In genomic region chr10:103227416-103227815, GRCh38 we compare ENCODE assay signal across 25 cellular contexts. TPM values are rescaled to one million over a fixed set of nuclear protein-coding genes. Genes with fewer than 3 reads are reported as not detected.
DNase-seq lines count a peak whose midpoint lies in the region; ATAC-seq and TF ChIP-seq lines count a peak whose summit lies in the region.
"Had no signal": no experiment of that assay in that cellular context is flagged by ENCODE, and none has a peak within 500 bp of the region (broad histone marks: within the 10 kb centered on the region; RNA-seq: fewer than 3 reads in every experiment).

No MANE protein-coding gene starts in this region.

- no TSS peak for BruUV-seq in mammary epithelial cell (replicated peaks; lab: Mats Ljungman, UMichigan)

- no peak for DNase-seq in heart right ventricle
- DNase-seq in Right ventricle myocardium superior: no peak
- DNase-seq in mammary epithelial cell: peak; percentile 80
- DNase-seq in mucosa of descending colon: no peak
- no peak for DNase-seq in aorta
- no peak for DNase-seq in H4 (ENCODE audit: low spot score)
- DNase-seq in UCSD-AML1 (lab: John Stamatoyannopoulos, UW; ENCODE audit: unreplicated experiment): no peak
- no peak for DNase-seq in NCI-H1092 treated with DMSO at 0.1 percent for 48 hours (lab: John Stamatoyannopoulos, UW)
- DNase-seq: activated CD4-positive, alpha-beta T cell treated with anti-CD3 and anti-CD28 coated beads for 36 hours; activated gamma-delta T cell treated with Interleukin-2 at 50 U/mL for 16 hours; activated naive CD8-positive, alpha-beta T cell treated with anti-CD3 and anti-CD28 coated beads, Interleukin-2, amount 50 U/mL, for 24 hours; activated T-cell treated with anti-CD3 and anti-CD28 coated beads, Interleukin-2, amount 50 U/mL, for 24 hours; BE2C; cortex of kidney; DMS79; glutamatergic neuron; H7; Karpas-422; NCI-H1694 treated with DMSO at 0.1 percent for 48 hours; NCI-H2171 treated with DMSO at 0.1 percent for 48 hours; NCI-H524 treated with DMSO at 0.1 percent for 48 hours; nephron progenitor cell; SK-N-SH; T-helper 2 cell had no signal

- no peaks in the 10 kb centered on the region for H4K20me1 ChIP-seq in mammary epithelial cell (ENCODE audit: insufficient read depth, low read length)

- no peak overlapping the region for H2AFZ ChIP-seq in mammary epithelial cell (ENCODE audit: low read depth, low read length)

- H3K36me3 ChIP-seq in heart right ventricle (no peaks in the 10 kb centered on the region), mammary epithelial cell (ENCODE audit: insufficient read depth, low read length) (no peaks in the 10 kb centered on the region), mucosa of descending colon (ENCODE audit: low read depth) (no peaks in the 10 kb centered on the region), aorta (ENCODE audit: control insufficient read depth in 1 of 2, insufficient read depth in 2 of 2, low read length in 1 of 2) (no peaks in the 10 kb centered on the region)
- H3K36me3 ChIP-seq: BE2C had no signal

- no peaks in the 10 kb centered on the region for H3K27me3 ChIP-seq in heart right ventricle
- H3K27me3 ChIP-seq in mammary epithelial cell (ENCODE audit: insufficient read depth, low read length): no peaks in the 10 kb centered on the region
- H3K27me3 ChIP-seq in aorta (ENCODE audit: control insufficient read depth in 1 of 2, insufficient read depth in 2 of 2, low read length in 1 of 2): no peaks in the 10 kb centered on the region
- H3K27me3 ChIP-seq: BE2C had no signal

- no peak for TF ChIP-seq CTCF in heart right ventricle (IDR thresholded peaks at IDR 0.05)
- no peak for TF ChIP-seq CTCF in mammary epithelial cell (conservative IDR thresholded peaks at IDR 0.05 in 1 of 2, IDR thresholded peaks at IDR 0.05 in 1 of 2; ENCODE audit: extremely low read depth in 1 of 2, insufficient read depth in 1 of 2, low read depth in 1 of 2, low read length in 2 of 2)
- TF ChIP-seq CTCF in mucosa of descending colon (IDR thresholded peaks at IDR 0.05): no peak

- H3K4me3 ChIP-seq in heart right ventricle: no peak overlapping the region
- H3K4me3 ChIP-seq in mammary epithelial cell (replicated peaks in 1 of 3; ENCODE audit: insufficient read depth in 1 of 3, low read depth in 2 of 3, low read length in 3 of 3): no peak overlapping the region
- H3K4me3 ChIP-seq in mucosa of descending colon: no peak overlapping the region
- no peak overlapping the region for H3K4me3 ChIP-seq in aorta (ENCODE audit: low read length in 2 of 2)

- 91 to 92% methylated on average over 1 of the region's 1 CpG for WGBS in heart right ventricle, 2 donors
- WGBS in mammary epithelial cell (ENCODE audit: low coverage, missing lambda C conversion rate): 41% methylated on average over 1 of the region's 1 CpG
- WGBS in aorta, 2 donors: 71 to 76% methylated on average over 1 of the region's 1 CpG

- H3K4me1 ChIP-seq in heart right ventricle (peaks cover 7 to 57% (median 25%) of the 10 kb centered on the region in 9 donors), mammary epithelial cell (ENCODE audit: insufficient read depth, low read length) (peaks cover 34% of the 10 kb centered on the region), mucosa of descending colon (ENCODE audit: low read depth) (peaks cover 8% of the 10 kb centered on the region), aorta (ENCODE audit: control insufficient read depth in 1 of 2, insufficient read depth in 2 of 2, low read length in 2 of 2) (peaks cover 8 to 9% of the 10 kb centered on the region in 2 donors)
- H3K4me1 ChIP-seq: BE2C had no signal

- no peaks in the 10 kb centered on the region for H3K79me2 ChIP-seq in mammary epithelial cell (ENCODE audit: insufficient read depth, low read length)

- in situ Hi-C loops in mammary epithelial cell (cut with MboI; ENCODE audit: low sequenced_read_pairs in 2 of 2): loop anchor here in 1 of 2 donors (25.0 kb wide), 1 partner anchor 315 kb away; the partner anchor contains the start of gene CNNM2

- H3K27ac ChIP-seq in heart right ventricle (peak overlapping the region in 7 of 10 donors; percentile 61 to 88 (median 79)), mammary epithelial cell (ENCODE audit: insufficient read depth, low read depth, low read length) (no peak overlapping the region), aorta (ENCODE audit: low read depth in 1 of 2, low read length in 2 of 2) (peak overlapping the region; percentile 54 to 64)

- peaks cover 2 to 29% (median 21%) of the 10 kb centered on the region in 11 donors for H3K9me3 ChIP-seq in heart right ventricle
- H3K9me3 ChIP-seq in mammary epithelial cell (replicated peaks; ENCODE audit: insufficient read depth, low read length): peaks cover 7% of the 10 kb centered on the region
- peaks cover 19% of the 10 kb centered on the region for H3K9me3 ChIP-seq in mucosa of descending colon
- H3K9me3 ChIP-seq in aorta (ENCODE audit: control insufficient read depth, low read length): no peaks in the 10 kb centered on the region
- H3K9me3 ChIP-seq: BE2C, SK-N-SH had no signal

- intact Hi-C loops in heart right ventricle (cut with DNase I) (loop anchor here in 1 of 10 donors (5.0 kb wide), 1 partner anchor 35 kb away; the partner anchor contains the start of gene NT5C2), Right ventricle myocardium superior (cut with DNase I) (no loop called here), mammary epithelial cell (cut with micrococcal nuclease) (no loop called here), mucosa of descending colon (cut with DNase I, micrococcal nuclease) (no loop called here), aorta (cut with DNase I) (no loop called here)

- ATAC-seq in heart right ventricle: no peak
- no peak for ATAC-seq in Right ventricle myocardium superior (ENCODE audit: poor library complexity)
- ATAC-seq in mucosa of descending colon: peak; percentile 69
- no peak for ATAC-seq in aorta (ENCODE audit: low FRiP score)
- ATAC-seq: activated CD4-positive, alpha-beta T cell treated with anti-CD3 and anti-CD28 coated beads for 36 hours; activated naive CD8-positive, alpha-beta T cell treated with anti-CD3 and anti-CD28 coated beads, Interleukin-2, amount 50 U/mL, for 24 hours had no signal

- dilution Hi-C loops in mammary epithelial cell (cut with HindIII; ENCODE audit: low sequenced_read_pairs): no loop called here

- CTCF ChIA-PET in mammary epithelial cell (lab: Charles Lee; ENCODE audit: low non-redundant PET): no interaction called here

- H3K9ac ChIP-seq in mammary epithelial cell (ENCODE audit: insufficient read depth, low read length): no peak overlapping the region
- H3K9ac ChIP-seq: SK-N-SH had no signal

- no peak overlapping the region for H3K4me2 ChIP-seq in mammary epithelial cell (ENCODE audit: insufficient read depth, low read depth, low read length)
- H3K4me2 ChIP-seq: SK-N-SH had no signal

RNA-seq across cellular contexts. Expression of gene RPEL1, which starts 18.3 kb away (rescaled TPM):
- total RNA-seq in heart right ventricle: not detected
- under 1 TPM in 1 of 2 donors, not detected in 1; 0.01 TPM for polyA plus RNA-seq in heart right ventricle
- total RNA-seq in Right ventricle myocardium superior: not detected
- under 1 TPM in 1 of 2 donors, not detected in 1; 0.17 TPM for total RNA-seq in mammary epithelial cell
- 0.12 TPM for polyA plus RNA-seq in mammary epithelial cell
- not detected for polyA minus RNA-seq in mammary epithelial cell
- total RNA-seq in mucosa of descending colon: under 1 TPM in 1 of 3 donors, not detected in 2; 0.13 TPM
- total RNA-seq in aorta: not detected
- not detected for polyA plus RNA-seq in aorta
- total RNA-seq in H4 (2014; rRNA removed; shearing (Covaris generic)): 0.08 TPM in 1 of 2 replicates, not detected in the other
- total RNA-seq: activated CD4-positive, alpha-beta T cell treated with anti-CD3 and anti-CD28 coated beads for 36 hours; H7; liver had no signal
- polyA plus RNA-seq: liver, SK-N-SH had no signal

RNA-seq across cellular contexts. Expression of gene NT5C2, which starts 34.3 kb away (rescaled TPM):
- total RNA-seq in heart right ventricle (10 to 100 TPM; 35.2 to 88.2 (median 58.5) TPM), Right ventricle myocardium superior (46.9 TPM), mammary epithelial cell (10 to 100 TPM; 53.2 to 62.4 TPM), mucosa of descending colon (100 to 1,000 TPM in 2 of 3 donors, 10 to 100 TPM in 1; 84.9 to 105 (median 105) TPM), aorta (100 to 1,000 TPM in 1 of 2 donors, 10 to 100 TPM in 1; 85.9 to 102 TPM)
- polyA plus RNA-seq in heart right ventricle (10 to 100 TPM; 23.9 to 38.7 TPM), mammary epithelial cell (31.4 TPM), aorta (10 to 100 TPM; 34.7 to 61.8 TPM)
- 29.7 TPM for polyA minus RNA-seq in mammary epithelial cell
- total RNA-seq in H4 (2014; rRNA removed; shearing (Covaris generic)): 27.3 and 31.6 TPM in 2 replicates

RNA-seq across cellular contexts. Expression of gene INA, which starts 49.5 kb away (rescaled TPM):
- total RNA-seq in heart right ventricle (not detected), Right ventricle myocardium superior (not detected), mammary epithelial cell (1 to 10 TPM; 1.0 to 3.7 TPM), mucosa of descending colon (1 to 10 TPM in 1 of 3 donors, under 1 TPM in 2; 0.34 to 6.8 (median 0.55) TPM), aorta (not detected)
- polyA plus RNA-seq in heart right ventricle (under 1 TPM in 1 of 2 donors, not detected in 1; 0.01 TPM), mammary epithelial cell (3.7 TPM), aorta (under 1 TPM in 1 of 2 donors, not detected in 1; 0.08 TPM)
- 1.1 TPM for polyA minus RNA-seq in mammary epithelial cell
- total RNA-seq in H4 (2014; rRNA removed; shearing (Covaris generic)): not detected in 2 replicates
- total RNA-seq: liver had no signal
- polyA plus RNA-seq: liver had no signal
